18 cellular contexts compared by ENCODE assay signal in the genomic region with DNA sequence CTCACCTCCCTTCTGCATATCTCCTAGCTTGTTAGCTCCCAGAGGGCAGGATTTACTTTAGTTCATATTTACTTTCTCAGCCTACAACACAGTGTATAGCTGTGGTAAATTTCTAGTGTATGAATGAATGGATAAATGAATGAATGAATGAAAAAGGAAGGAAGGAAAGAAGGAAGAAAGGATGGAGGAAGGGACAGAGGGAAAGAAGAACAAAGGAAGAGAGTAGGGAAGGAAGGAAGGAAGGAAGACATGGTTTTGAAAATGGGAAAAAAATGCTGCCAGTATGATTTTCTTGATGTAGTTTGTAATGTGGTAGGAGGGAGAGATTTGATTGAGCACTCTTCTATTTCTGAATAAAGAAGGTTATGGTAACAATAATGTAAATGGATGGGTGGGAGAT. TPM values are rescaled to one million over a fixed set of nuclear protein-coding genes. Genes with fewer than 3 reads are reported as not detected.
"Had no signal": no experiment of that assay in that cellular context is flagged by ENCODE, and none has a peak within 500 bp of the region (broad histone marks: within the 10 kb centered on the region; RNA-seq: fewer than 3 reads in every experiment).

No MANE protein-coding gene starts in this region.

- FAIRE-seq: astrocyte, bronchial epithelial cell, islet of Langerhans had no signal

- H3K9me3 ChIP-seq: gastroesophageal sphincter, ovary, prostate gland, tibial nerve had no signal

- ATAC-seq: gastroesophageal sphincter; left cardiac atrium; naive thymus-derived CD8-positive, alpha-beta T cell had no signal

- DNase-seq: activated naive CD8-positive, alpha-beta T cell treated with anti-CD3 and anti-CD28 coated beads for 36 hours; activated T-cell treated with anti-CD3 and anti-CD28 coated beads, Interleukin-2, amount 50 U/mL, for 1 hour; endodermal cell; head of caudate nucleus; left cardiac atrium; naive thymus-derived CD8-positive, alpha-beta T cell; ovary; stimulated activated CD4-positive, alpha-beta T cell treated with anti-CD3 and anti-CD28 coated beads, Interleukin-4, amount 100 ng/mL, for 24 hours; substantia nigra; T-helper 1 cell had no signal

- H3K4me1 Mint-ChIP-seq: activated naive CD8-positive, alpha-beta T cell treated with anti-CD3 and anti-CD28 coated beads for 36 hours had no signal

- H3K27me3 ChIP-seq: gastroesophageal sphincter, ovary, tibial nerve had no signal

- H3K9me3 Mint-ChIP-seq: activated naive CD8-positive, alpha-beta T cell treated with anti-CD3 and anti-CD28 coated beads for 36 hours; endodermal cell; naive thymus-derived CD8-positive, alpha-beta T cell; stimulated activated naive CD8-positive, alpha-beta T cell treated with anti-CD3 and anti-CD28 coated beads, Interleukin-15, Interleukin-2, amounts not matched to agents 100 ng/mL and 50 ng/mL, for 24 hours had no signal

- H3K4me3 ChIP-seq: coronary artery, gastroesophageal sphincter, ovary, prostate gland, tibial nerve had no signal

- H3K27me3 Mint-ChIP-seq: stimulated activated naive CD8-positive, alpha-beta T cell treated with anti-CD3 and anti-CD28 coated beads, Interleukin-15, Interleukin-2, amounts not matched to agents 100 ng/mL and 50 ng/mL, for 24 hours had no signal

- H3K27ac Mint-ChIP-seq: activated naive CD8-positive, alpha-beta T cell treated with anti-CD3 and anti-CD28 coated beads for 36 hours; endodermal cell; stimulated activated naive CD8-positive, alpha-beta T cell treated with anti-CD3 and anti-CD28 coated beads, Interleukin-15, Interleukin-2, amounts not matched to agents 100 ng/mL and 50 ng/mL, for 24 hours had no signal

- H3K36me3 Mint-ChIP-seq: activated naive CD8-positive, alpha-beta T cell treated with anti-CD3 and anti-CD28 coated beads for 36 hours; naive thymus-derived CD8-positive, alpha-beta T cell had no signal

- H3K4me3 Mint-ChIP-seq: activated naive CD8-positive, alpha-beta T cell treated with anti-CD3 and anti-CD28 coated beads for 36 hours; endodermal cell; naive thymus-derived CD8-positive, alpha-beta T cell; stimulated activated naive CD8-positive, alpha-beta T cell treated with anti-CD3 and anti-CD28 coated beads, Interleukin-15, Interleukin-2, amounts not matched to agents 100 ng/mL and 50 ng/mL, for 24 hours had no signal

- H3K36me3 ChIP-seq: gastroesophageal sphincter, ovary, prostate gland, tibial nerve had no signal

RNA-seq across cellular contexts. Expression of a gene that starts 47.0 kb away (rescaled TPM):
- total RNA-seq: activated naive CD8-positive, alpha-beta T cell treated with anti-CD3 and anti-CD28 coated beads for 36 hours; naive thymus-derived CD8-positive, alpha-beta T cell had no signal
